25 cellular contexts compared by ENCODE assay signal in the genomic region with DNA sequence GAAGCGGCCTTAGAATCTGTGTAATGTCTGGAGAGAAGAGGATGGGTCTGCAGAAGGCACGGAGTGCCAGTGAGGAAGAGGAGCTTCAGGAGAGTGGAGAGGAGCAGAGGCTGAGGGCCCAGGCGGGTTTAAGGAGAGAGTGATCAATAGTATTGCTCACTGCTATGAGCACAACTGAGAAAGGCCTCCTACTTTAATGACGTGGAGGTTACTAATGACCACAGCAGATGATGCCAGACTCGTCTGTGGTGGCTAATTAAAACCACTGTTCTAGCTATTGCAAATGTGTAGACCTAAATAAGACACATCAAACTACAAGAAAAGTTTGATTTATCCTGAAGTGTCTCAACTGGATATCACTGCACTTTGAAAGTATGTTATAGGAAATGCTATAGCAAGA.
"Had no signal": no experiment of that assay in that cellular context is flagged by ENCODE, and none has a peak within 500 bp of the region (broad histone marks: within the 10 kb centered on the region; RNA-seq: fewer than 3 reads in every experiment).

No MANE protein-coding gene starts in this region.

- H2AFZ ChIP-seq: hepatocyte had no signal

- H3K27me3 Mint-ChIP-seq: activated B cell treated with CpG ODN at 0.5 μM for 24 hours; activated CD4-positive, alpha-beta T cell treated with anti-CD3 and anti-CD28 coated beads, Interleukin-2, amount 10 ng/mL, durations not matched to agents 7 days and 5 days; activated naive CD8-positive, alpha-beta T cell treated with anti-CD3 and anti-CD28 coated beads for 36 hours; brain; naive B cell; progenitor cell of endocrine pancreas; stimulated activated naive CD8-positive, alpha-beta T cell treated with anti-CD3 and anti-CD28 coated beads, Interleukin-15, amount 100 ng/mL, for 72 hours had no signal

- H3K4me2 ChIP-seq: hepatocyte had no signal

- H3K9me3 Mint-ChIP-seq: activated B cell treated with CpG ODN at 0.5 μM for 24 hours; activated CD4-positive, alpha-beta T cell treated with anti-CD3 and anti-CD28 coated beads, Interleukin-2, amount 10 ng/mL, durations not matched to agents 7 days and 5 days; activated naive CD8-positive, alpha-beta T cell treated with anti-CD3 and anti-CD28 coated beads for 36 hours; activated T-cell treated with anti-CD3 and anti-CD28 coated beads, Interleukin-2, amount 50 U/mL, for 4 hours; brain; endodermal cell; naive B cell; neural crest cell; stimulated activated naive CD8-positive, alpha-beta T cell treated with anti-CD3 and anti-CD28 coated beads, Interleukin-15, amount 100 ng/mL, for 72 hours had no signal

- H3K4me3 Mint-ChIP-seq: activated B cell treated with CpG ODN at 0.5 μM for 24 hours; activated CD4-positive, alpha-beta T cell treated with anti-CD3 and anti-CD28 coated beads, Interleukin-2, amount 10 ng/mL, durations not matched to agents 7 days and 5 days; activated CD8-positive, alpha-beta T cell treated with anti-CD3 and anti-CD28 coated beads, Interleukin-2, amount 10 ng/mL, durations not matched to agents 7 days and 5 days; activated naive CD8-positive, alpha-beta T cell treated with anti-CD3 and anti-CD28 coated beads for 36 hours; activated T-cell treated with anti-CD3 and anti-CD28 coated beads, Interleukin-2, amount 50 U/mL, for 4 hours; endodermal cell; neural crest cell; stimulated activated naive CD8-positive, alpha-beta T cell treated with anti-CD3 and anti-CD28 coated beads, Interleukin-15, amount 100 ng/mL, for 72 hours had no signal

- H3K79me2 ChIP-seq: hepatocyte had no signal

- H3K4me1 Mint-ChIP-seq: endodermal cell had no signal

- H3K27ac ChIP-seq: epithelial cell of prostate, hepatocyte, right atrium auricular region, suprapubic skin, vagina had no signal

- H3K27ac Mint-ChIP-seq: activated CD4-positive, alpha-beta T cell treated with anti-CD3 and anti-CD28 coated beads, Interleukin-2, amount 10 ng/mL, durations not matched to agents 7 days and 5 days; activated naive CD8-positive, alpha-beta T cell treated with anti-CD3 and anti-CD28 coated beads for 36 hours; endodermal cell; progenitor cell of endocrine pancreas had no signal

- H3K27me3 ChIP-seq: hepatocyte, right atrium auricular region, suprapubic skin, vagina had no signal

- ATAC-seq: activated CD8-positive, alpha-beta T cell treated with anti-CD3 and anti-CD28 coated beads, Interleukin-2, amount 10 ng/mL, durations not matched to agents 7 days and 5 days; activated T-cell treated with anti-CD3 and anti-CD28 coated beads, Interleukin-2, amount 50 U/mL, for 4 hours; mucosa of descending colon; stimulated activated naive CD8-positive, alpha-beta T cell treated with anti-CD3 and anti-CD28 coated beads, Interleukin-15, amount 100 ng/mL, for 72 hours had no signal

- H3K9me3 ChIP-seq: mucosa of descending colon, right atrium auricular region, suprapubic skin, vagina had no signal

- H3K4me3 ChIP-seq: hepatocyte, mucosa of descending colon, right atrium auricular region, suprapubic skin, vagina had no signal

- DNase-seq: activated B cell treated with CpG ODN at 0.5 μM for 24 hours; activated CD4-positive, alpha-beta T cell treated with anti-CD3 and anti-CD28 coated beads, Interleukin-2, amount 10 ng/mL, durations not matched to agents 7 days and 5 days; activated CD8-positive, alpha-beta T cell treated with anti-CD3 and anti-CD28 coated beads, Interleukin-2, amount 10 ng/mL, durations not matched to agents 7 days and 5 days; activated gamma-delta T cell; activated naive CD8-positive, alpha-beta T cell treated with anti-CD3 and anti-CD28 coated beads for 36 hours; activated T-cell treated with anti-CD3 and anti-CD28 coated beads, Interleukin-2, amount 50 U/mL, for 4 hours; amygdala; central memory CD4-positive, alpha-beta T cell; endodermal cell; mesenchymal stem cell; mucosa of descending colon; naive B cell; stimulated activated CD4-positive, alpha-beta T cell treated with anti-CD3 and anti-CD28 coated beads, Interleukin-12 subunit alpha, Interleukin-12 subunit beta, amount 100 ng/mL, for 4 hours; stimulated activated CD4-positive, alpha-beta T cell treated with anti-CD3 and anti-CD28 coated beads, Interleukin-1b, Interleukin-23, amount 100 ng/mL, for 48 hours; stimulated activated CD8-positive, alpha-beta memory T cell treated with anti-CD3 and anti-CD28 coated beads, Interleukin-4, amount 100 ng/mL, for 48 hours; stimulated activated naive CD8-positive, alpha-beta T cell treated with anti-CD3 and anti-CD28 coated beads, Interleukin-15, amount 100 ng/mL, for 72 hours; trophoblast cell had no signal
